Comparison of ENCODE assay signal across 8 cellular contexts in genomic region chr6:108782231-108783041, GRCh38.
DNase-seq lines count a peak whose midpoint lies in the region; ATAC-seq and TF ChIP-seq lines count a peak whose summit lies in the region.

No MANE protein-coding gene starts in this region.

- peak overlapping the region; percentile 64 for H2BK120ac ChIP-seq in IMR-90 (ENCODE audit: low read depth, low read length)

- no peak overlapping the region for H3K14ac ChIP-seq in IMR-90 (replicated peaks; ENCODE audit: low read depth, low read length)

- H3K9me1 ChIP-seq in IMR-90 (ENCODE audit: insufficient read depth, low read length): peaks cover 7% of the 10 kb centered on the region; the same call in 1 of the 2 replicates

- H3K23ac ChIP-seq in IMR-90 (ENCODE audit: low read depth, low read length): peak overlapping the region; percentile 61; the same call in 1 of the 2 replicates

- H2AFZ ChIP-seq in IMR-90 (replicated peaks; ENCODE audit: low read length, poor library complexity): peak overlapping the region; percentile 80
- peak overlapping the region; percentile 35 for H2AFZ ChIP-seq in neural cell (ENCODE audit: low read depth, low read length)

- in situ Hi-C loops in IMR-90 (cut with MboI; ENCODE audit: low sequenced_read_pairs): loop anchor here (5.0 kb wide), 1 partner anchor 235 kb away; no protein-coding TSS in a partner anchor

- no TSS peak for BruUV-seq in IMR-90 (replicated peaks; lab: Mats Ljungman, UMichigan)

- TF ChIP-seq EP300 in neural cell (conservative IDR thresholded peaks at IDR 0.05; ENCODE audit: poor library complexity, severe bottlenecking): no peak

- no CpG with 5 or more reads among the region's 21 CpGs for WGBS in IMR-90 (ENCODE audit: extremely low coverage in 2 of 2, insufficient read length in 1 of 2), 2 experiments

- H3K4me2 ChIP-seq in IMR-90 (ENCODE audit: low read depth, low read length) (peak overlapping the region; percentile 80), neural cell (ENCODE audit: low read length) (peak overlapping the region; percentile 85)

- peak overlapping the region in 1 of 2 experiments; percentile 42; a peak in 1 of 4 replicates for H4K8ac ChIP-seq in IMR-90 (ENCODE audit: low read depth in 2 of 2, low read length in 2 of 2)

- H4K20me1 ChIP-seq in IMR-90 (ENCODE audit: insufficient read depth, low read length): no peaks in the 10 kb centered on the region
- H4K20me1 ChIP-seq in neural cell (ENCODE audit: insufficient read depth): no peaks in the 10 kb centered on the region

- intact Hi-C loops in IMR-90 (cut with micrococcal nuclease): loop anchor here (1.0 to 5.0 kb wide), 7 partner anchors 105 to 291 kb away; no protein-coding TSS in a partner anchor

- H3K9me3 ChIP-seq in IMR-90 (ENCODE audit: control insufficient read depth, insufficient read depth, low read length): no peaks in the 10 kb centered on the region
- no peaks in the 10 kb centered on the region for H3K9me3 ChIP-seq in RWPE2 (ENCODE audit: severe bottlenecking)
- no peaks in the 10 kb centered on the region for H3K9me3 ChIP-seq in neural cell (ENCODE audit: low read length)

- no peak overlapping the region for H4K5ac ChIP-seq in IMR-90 (ENCODE audit: low read depth, low read length)

- H2BK5ac ChIP-seq in IMR-90 (ENCODE audit: low read depth, low read length, poor library complexity, severe bottlenecking): peak overlapping the region; percentile 19

- CTCF ChIA-PET in IMR-90 (lab: Yijun Ruan, JAX): no interaction called here

- DNase-seq in IMR-90 (peak; percentile 81), RWPE2 (ENCODE audit: low spot score) (peak; percentile 78), foreskin fibroblast (peak; percentile 82 to 94)
- DNase-seq in activated effector memory CD4-positive, alpha-beta T cell treated with anti-CD3 and anti-CD28 coated beads, Interleukin-2, amount 50 U/mL, for 16 hours: peak; percentile 91
- peak; percentile 80 for DNase-seq in stimulated activated naive CD8-positive, alpha-beta T cell treated with anti-CD3 and anti-CD28 coated beads, Interleukin-15, Interleukin-2, amounts not matched to agents 100 U/mL and 50 U/mL, for 24 hours

- no peaks in the 10 kb centered on the region for H3K79me2 ChIP-seq in neural cell (replicated peaks; ENCODE audit: insufficient read depth, low read length)

- TF ChIP-seq CTCF in GM12875 (IDR thresholded peaks at IDR 0.05; ENCODE audit: borderline replicate concordance, insufficient read depth, low read depth, low read length) (peak; percentile 80), IMR-90 (conservative IDR thresholded peaks at IDR 0.05; ENCODE audit: low read depth, low read length) (peak; percentile 82), RWPE2 (IDR thresholded peaks at IDR 0.05; ENCODE audit: poor library complexity, severe bottlenecking) (peak; percentile 95), foreskin fibroblast (IDR thresholded peaks at IDR 0.05; ENCODE audit: low read depth, low read length) (peak; percentile 81), neural cell (IDR thresholded peaks at IDR 0.05; ENCODE audit: poor library complexity, severe bottlenecking) (peak; percentile 89)

- H3K4me1 ChIP-seq in IMR-90 (ENCODE audit: control insufficient read depth, insufficient read depth, low read length): peaks cover 9% of the 10 kb centered on the region
- H3K4me1 ChIP-seq in RWPE2 (ENCODE audit: insufficient read depth, poor library complexity, severe bottlenecking): peaks cover 12% of the 10 kb centered on the region

- no peaks in the 10 kb centered on the region for H3F3A ChIP-seq in neural cell (ENCODE audit: insufficient read depth, low read length, poor library complexity, severe bottlenecking)

- 0 out of 2 replicates have a peak overlapping the region, but pooled peaks have one; percentile 12 for H3K56ac ChIP-seq in IMR-90 (ENCODE audit: extremely low read depth, insufficient read depth, low read length)

- peak overlapping the region; percentile 72 for H3K9ac ChIP-seq in IMR-90 (ENCODE audit: low read depth, low read length)
- no peak overlapping the region for H3K9ac ChIP-seq in neural cell (ENCODE audit: low read length)

- H3K9me2 ChIP-seq in neural cell (ENCODE audit: insufficient read depth, low read length): no peaks in the 10 kb centered on the region

- peak overlapping the region; percentile 52; the same call in 1 of the 2 replicates for H2BK20ac ChIP-seq in IMR-90 (ENCODE audit: low read depth, low read length)

- no peak for TF ChIP-seq POLR2A in IMR-90 (IDR thresholded peaks at IDR 0.05; ENCODE audit: low read depth, low read length)

- peak overlapping the region; percentile 71 for H3K27ac ChIP-seq in IMR-90 (ENCODE audit: insufficient read depth, low read length)
- peak overlapping the region; percentile 65 for H3K27ac ChIP-seq in RWPE2 (ENCODE audit: poor library complexity, severe bottlenecking)
- H3K27ac ChIP-seq in neural cell (ENCODE audit: low read length): no peak overlapping the region

- dilution Hi-C loops in IMR-90 (cut with HindIII; ENCODE audit: low sequenced_read_pairs, unreplicated experiment): no loop called here

- H2BK15ac ChIP-seq in IMR-90 (ENCODE audit: low read depth, low read length): peak overlapping the region; percentile 33; the same call in 1 of the 3 replicates

- POLR2A ChIA-PET in IMR-90 (lab: Charles Lee; ENCODE audit: unreplicated experiment): no interaction called here

- peaks cover 0 to 4% of the 10 kb centered on the region in 2 experiments; a peak in 1 of 4 replicates for H3K79me1 ChIP-seq in IMR-90 (ENCODE audit: low read depth in 1 of 2, low read length in 2 of 2)

- H3K36me3 ChIP-seq in IMR-90 (ENCODE audit: control insufficient read depth, insufficient read depth, low read length): no peaks in the 10 kb centered on the region
- H3K36me3 ChIP-seq in RWPE2 (ENCODE audit: low read depth): no peaks in the 10 kb centered on the region
- no peaks in the 10 kb centered on the region for H3K36me3 ChIP-seq in neural cell (ENCODE audit: insufficient read depth, low read length)

- peak overlapping the region; percentile 19 for H2AK9ac ChIP-seq in IMR-90 (replicated peaks; ENCODE audit: low read depth, low read length, poor library complexity)

- peak overlapping the region; percentile 74 for H4K91ac ChIP-seq in IMR-90 (ENCODE audit: insufficient read depth, low read depth, low read length)

- H3K18ac ChIP-seq in IMR-90 (ENCODE audit: low read depth, low read length): peak overlapping the region; percentile 36; the same call in 1 of the 2 replicates

- peak; percentile 84 for TF ChIP-seq RAD21 in IMR-90 (IDR thresholded peaks at IDR 0.05; ENCODE audit: low read length)
- peak; percentile 82 for TF ChIP-seq RAD21 in neural cell (conservative IDR thresholded peaks at IDR 0.05)

- ATAC-seq in IMR-90 (ENCODE audit: low read depth): peak; percentile 88
- peak; percentile 92 for ATAC-seq in RWPE2 (ENCODE audit: low read depth)
- peak; percentile 96 for ATAC-seq in stimulated activated naive CD8-positive, alpha-beta T cell treated with anti-CD3 and anti-CD28 coated beads, Interleukin-15, Interleukin-2, amounts not matched to agents 100 U/mL and 50 U/mL, for 24 hours
- no peak for ATAC-seq in HG03565 (IDR thresholded peaks at IDR 0.05; ENCODE audit: unreplicated experiment)

- H3K27me3 ChIP-seq in IMR-90 (ENCODE audit: control insufficient read depth, insufficient read depth, low read length) (no peaks in the 10 kb centered on the region), RWPE2 (ENCODE audit: insufficient read depth, poor library complexity, severe bottlenecking) (no peaks in the 10 kb centered on the region), neural cell (ENCODE audit: insufficient read depth, low read depth, low read length) (peaks cover 18% of the 10 kb centered on the region)

- H2AK5ac ChIP-seq in IMR-90 (ENCODE audit: low read depth, low read length): no peak overlapping the region

- no peak overlapping the region for H3K4me3 ChIP-seq in GM12875 (ENCODE audit: low read depth, low read length)
- peak overlapping the region; percentile 53 for H3K4me3 ChIP-seq in IMR-90 (ENCODE audit: insufficient read depth, low read depth, low read length)
- peak overlapping the region; percentile 25 for H3K4me3 ChIP-seq in RWPE2 (ENCODE audit: severe bottlenecking)
- peak overlapping the region; percentile 58 to 69 for H3K4me3 ChIP-seq in foreskin fibroblast (ENCODE audit: low read depth in 1 of 2, low read length in 2 of 2)
- peak overlapping the region; percentile 64 for H3K4me3 ChIP-seq in neural cell (ENCODE audit: low read length)

- peak overlapping the region; percentile 27; the same call in 1 of the 2 replicates for H3K4ac ChIP-seq in IMR-90 (ENCODE audit: low read depth, low read length)

TF ChIP-seq in IMR-90, 13 proteins besides CTCF, POLR2A, EP300 and RAD21 (continues in another document):
- TF ChIP-seq SMC3 (IDR thresholded peaks at IDR 0.05; ENCODE audit: low read depth, low read length): peak; percentile 61
- 0 out of 2 replicates have a peak, but pooled peaks have one; percentile 29 for TF ChIP-seq NFE2L2 (IDR thresholded peaks at IDR 0.05; ENCODE audit: low read depth, low read length)
- TF ChIP-seq CHD1 (IDR thresholded peaks at IDR 0.05; ENCODE audit: low read depth, low read length): no peak
- TF ChIP-seq MAFK (IDR thresholded peaks at IDR 0.05; ENCODE audit: low read depth, low read length): no peak

TF ChIP-seq in neural cell, 6 proteins besides CTCF, POLR2A, EP300 and RAD21:
- TF ChIP-seq SMC3 (conservative IDR thresholded peaks at IDR 0.05; ENCODE audit: poor library complexity) (peak; percentile 80), POLR2AphosphoS5 (IDR thresholded peaks at IDR 0.05) (no peak), MXI1 (conservative IDR thresholded peaks at IDR 0.05; ENCODE audit: poor library complexity, severe bottlenecking) (peak; percentile 42)
